Comparison of ENCODE assay signal across 8 cellular contexts in the genomic region with DNA sequence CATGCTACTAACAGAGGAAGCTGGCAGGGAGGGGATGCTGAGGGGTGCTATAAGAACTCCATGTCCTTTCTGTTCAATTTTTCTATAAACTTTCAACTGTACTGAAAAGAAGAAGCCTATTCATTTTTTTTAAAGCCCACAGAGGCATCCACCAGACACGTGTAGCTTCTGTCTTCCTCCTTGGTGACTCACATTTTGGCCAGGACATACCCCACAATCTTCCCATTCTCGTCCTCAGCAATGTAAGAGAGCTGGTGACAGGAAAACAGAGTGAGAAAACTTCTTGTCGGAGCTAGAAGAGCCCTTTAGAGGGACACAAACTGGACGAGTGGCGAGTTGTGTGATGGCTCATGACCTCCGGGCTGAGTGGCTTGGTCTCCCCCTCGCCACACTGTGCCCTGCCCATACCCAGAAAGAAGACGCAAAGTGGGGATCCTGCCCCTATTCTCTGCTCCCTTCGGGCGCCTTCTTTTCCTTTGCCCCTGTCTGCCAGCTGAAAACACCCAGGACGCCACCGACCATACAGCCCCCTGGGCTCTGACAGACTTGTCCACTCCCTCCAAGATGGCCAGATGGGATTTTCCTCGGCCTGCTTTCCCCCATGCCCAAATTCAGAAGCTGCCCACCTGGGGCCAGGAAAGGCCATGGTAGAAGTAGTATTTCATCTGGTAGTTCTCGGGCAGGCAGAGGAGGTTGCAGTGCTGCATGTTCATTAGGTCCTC. TPM values are rescaled to one million over a fixed set of nuclear protein-coding genes. Genes with fewer than 3 reads are reported as not detected.
DNase-seq lines count a peak whose midpoint lies in the region; ATAC-seq, FAIRE-seq and TF ChIP-seq lines count a peak whose summit lies in the region.

No MANE protein-coding gene starts in this region.

- no peak overlapping the region for H3K18ac ChIP-seq in H1 (ENCODE audit: extremely low read depth, low read length)
- H3K18ac ChIP-seq in neuronal stem cell (ENCODE audit: low read length) = no peak overlapping the region

- H3K79me2 ChIP-seq in H1 (ENCODE audit: control insufficient read depth in 1 of 2, insufficient read depth in 2 of 2, low read length in 2 of 2) = peaks cover 0 to 13% of the 10 kb centered on the region in 2 experiments; a peak in 2 of 4 replicates

- ATAC-seq in GM19395 (IDR thresholded peaks at IDR 0.05; ENCODE audit: unreplicated experiment) = no peak
- ATAC-seq in HG03135 (IDR thresholded peaks at IDR 0.05; ENCODE audit: unreplicated experiment) = no peak

- H3K14ac ChIP-seq in H1 (ENCODE audit: insufficient read length) (no peak overlapping the region), neuronal stem cell (ENCODE audit: low read length) (no peak overlapping the region)

- no peaks in the 10 kb centered on the region for H3K36me3 ChIP-seq in CD8-positive, alpha-beta memory T cell (ENCODE audit: insufficient read depth, low read length)
- H3K36me3 ChIP-seq in H1 (ENCODE audit: control insufficient read depth in 2 of 4, insufficient read depth in 4 of 4, low read length in 3 of 4) (peaks cover 0 to 10% (median 4%) of the 10 kb centered on the region in 4 experiments; a peak in 2 of 8 replicates), neuronal stem cell (replicated peaks in 1 of 2; ENCODE audit: control insufficient read depth in 2 of 2, insufficient read depth in 2 of 2, low read length in 2 of 2) (peaks cover 10 to 41% of the 10 kb centered on the region in 2 donors)

- no peak for TF ChIP-seq CTCF in NB4 (IDR thresholded peaks at IDR 0.05; ENCODE audit: low read depth, low read length)
- no peak for TF ChIP-seq CTCF in H1 (IDR thresholded peaks at IDR 0.05; ENCODE audit: control extremely low read depth in 1 of 3, insufficient read depth in 1 of 3, low read depth in 1 of 3, low read length in 3 of 3)

- peak overlapping the region; percentile 37 to 98 (median 86) for H3K27ac Mint-ChIP-seq in CD8-positive, alpha-beta memory T cell

- H4K91ac ChIP-seq in H1 (replicated peaks; ENCODE audit: insufficient read length, low read length) (no peak overlapping the region), neuronal stem cell (ENCODE audit: low read depth, low read length, poor library complexity) (no peak overlapping the region)

- H4K5ac ChIP-seq in H1 (ENCODE audit: insufficient read length, low read depth, low read length) = no peak overlapping the region

- peak overlapping the region; percentile 86 to 93 (median 88) for H3K4me3 Mint-ChIP-seq in CD8-positive, alpha-beta memory T cell

- no peak for TF ChIP-seq EP300 in H1 (IDR thresholded peaks at IDR 0.05; ENCODE audit: borderline replicate concordance in 1 of 2, low read depth in 2 of 2, low read length in 2 of 2)

- H4K8ac ChIP-seq in H1 (ENCODE audit: extremely low read depth, insufficient read depth, low read length) = no peak overlapping the region
- no peak overlapping the region for H4K8ac ChIP-seq in neuronal stem cell (ENCODE audit: low read depth, low read length)

- H2BK15ac ChIP-seq in H1 (ENCODE audit: low read length) = no peak overlapping the region
- H2BK15ac ChIP-seq in neuronal stem cell (ENCODE audit: low read length) = no peak overlapping the region

- no peak for FAIRE-seq in H1 (lab: Jason Lieb, UNC)

- H3K79me1 ChIP-seq in H1 (ENCODE audit: low read depth, low read length) = no peaks in the 10 kb centered on the region
- peaks cover 6% of the 10 kb centered on the region for H3K79me1 ChIP-seq in neuronal stem cell (ENCODE audit: low read depth, low read length)

- 59% methylated on average over 8 of the region's 14 CpGs; no CpG with 5 or more reads in 1 of the 2 experiments for WGBS in H1 (ENCODE audit: extremely low coverage in 1 of 2, insufficient coverage in 1 of 2, insufficient read length in 1 of 2, insufficient replicate concordance in 2 of 2, low coverage in 1 of 2, low lambda C conversion rate in 2 of 2, missing lambda C conversion rate in 1 of 2), 2 experiments
- WGBS in neuronal stem cell (ENCODE audit: extremely low coverage in 2 of 2, insufficient read length in 2 of 2, insufficient replicate concordance in 1 of 2), 2 donors = no CpG with 5 or more reads among the region's 14 CpGs

- no peaks in the 10 kb centered on the region for H3K27me3 ChIP-seq in CD8-positive, alpha-beta memory T cell (ENCODE audit: insufficient read depth, low read length, poor library complexity, severe bottlenecking)
- no peaks in the 10 kb centered on the region for H3K27me3 ChIP-seq in H1 (replicated peaks in 1 of 4; ENCODE audit: control insufficient read depth in 3 of 4, extremely low read depth in 1 of 4, insufficient read depth in 3 of 4, low read length in 3 of 4)
- H3K27me3 ChIP-seq in neuronal stem cell (ENCODE audit: control insufficient read depth in 3 of 3, insufficient read depth in 3 of 3, low read depth in 1 of 3, low read length in 3 of 3) = peaks cover 0 to 26% (median 0%) of the 10 kb centered on the region in 3 experiments

- H3K4me2 ChIP-seq in H1 (ENCODE audit: insufficient read depth in 1 of 2, low read depth in 2 of 2, low read length in 2 of 2) (peak overlapping the region; percentile 70 to 79), neuronal stem cell (ENCODE audit: insufficient read depth, low read length, poor library complexity, severe bottlenecking) (peak overlapping the region; percentile 62)

- no peak overlapping the region for H2AK5ac ChIP-seq in H1 (ENCODE audit: low read depth, low read length)
- H2AK5ac ChIP-seq in neuronal stem cell (ENCODE audit: low read depth, low read length) = no peak overlapping the region

- TF ChIP-seq POLR2A in NB4 (IDR thresholded peaks at IDR 0.05; ENCODE audit: extremely low read depth, insufficient read length) = no peak
- TF ChIP-seq POLR2A in H1 (IDR thresholded peaks at IDR 0.05; ENCODE audit: control extremely low read depth in 1 of 2, low read depth in 2 of 2, low read length in 2 of 2) = no peak

- peaks cover 9% of the 10 kb centered on the region for H3K4me1 ChIP-seq in CD8-positive, alpha-beta memory T cell (ENCODE audit: insufficient read depth, low read length)
- H3K4me1 ChIP-seq in H1 (replicated peaks in 1 of 4; ENCODE audit: control insufficient read depth in 3 of 4, insufficient read depth in 4 of 4, low read length in 3 of 4) = peaks cover 0 to 6% (median 3%) of the 10 kb centered on the region in 4 experiments; a peak in 5 of 7 replicates
- H3K4me1 ChIP-seq in neuronal stem cell (ENCODE audit: control insufficient read depth in 2 of 2, insufficient read depth in 1 of 2, low read depth in 1 of 2, low read length in 2 of 2) = peaks cover 0 to 4% of the 10 kb centered on the region in 2 donors

- H3K9me3 ChIP-seq in CD8-positive, alpha-beta memory T cell (ENCODE audit: low read length) = no peaks in the 10 kb centered on the region
- H3K9me3 ChIP-seq in H1 (ENCODE audit: insufficient read depth in 2 of 2, low read depth in 1 of 2, low read length in 1 of 2) = no peaks in the 10 kb centered on the region
- H3K9me3 ChIP-seq in neuronal stem cell (replicated peaks in 1 of 2; ENCODE audit: control insufficient read depth in 2 of 2, insufficient read depth in 1 of 2, low read depth in 1 of 2, low read length in 2 of 2) = no peaks in the 10 kb centered on the region

- no peak overlapping the region for H2BK5ac ChIP-seq in H1 (ENCODE audit: low read depth, low read length)
- peak overlapping the region; percentile 53 for H2BK5ac ChIP-seq in neuronal stem cell (ENCODE audit: low read length)

- H3K9ac ChIP-seq in H1 (replicated peaks in 1 of 4; ENCODE audit: extremely low read depth in 1 of 4, low read depth in 3 of 4, low read length in 3 of 4) = peak overlapping the region in 3 of 4 experiments; percentile 20 to 70 (median 51); a peak in 4 of 7 replicates
- H3K9ac ChIP-seq in neuronal stem cell (ENCODE audit: low read depth, low read length, poor library complexity) = peak overlapping the region; percentile 90

- H2BK12ac ChIP-seq in H1 (ENCODE audit: low read depth, low read length) = no peak overlapping the region
- no peak overlapping the region for H2BK12ac ChIP-seq in neuronal stem cell (ENCODE audit: low read length)

- H3K27ac ChIP-seq in CD8-positive, alpha-beta memory T cell (ENCODE audit: low read depth, low read length) = peak overlapping the region; percentile 38
- no peak overlapping the region for H3K27ac ChIP-seq in H1 (ENCODE audit: low read depth, low read length)
- H3K27ac ChIP-seq in neuronal stem cell (replicated peaks; ENCODE audit: low read length) = no peak overlapping the region

- no peak overlapping the region for H3K23ac ChIP-seq in H1 (ENCODE audit: insufficient read length)
- H3K23ac ChIP-seq in neuronal stem cell (ENCODE audit: low read depth, low read length, poor library complexity) = no peak overlapping the region

- peaks cover 0 to 3% of the 10 kb centered on the region in 2 experiments for H4K20me1 ChIP-seq in H1 (replicated peaks in 1 of 2; ENCODE audit: control insufficient read depth in 1 of 2, insufficient read depth in 2 of 2, low read length in 2 of 2)

- no peak for DNase-seq in CD8-positive, alpha-beta memory T cell
- peak; percentile 42 for DNase-seq in NB4 (ENCODE audit: low read depth)
- DNase-seq in H1 (ENCODE audit: low read depth in 1 of 2, low spot score in 2 of 2) = no peak
- DNase-seq in neuronal stem cell (ENCODE audit: low spot score) = no peak
- no peak for DNase-seq in activated effector memory CD4-positive, alpha-beta T cell treated with anti-CD3 and anti-CD28 coated beads, Interleukin-2, amount 50 U/mL, for 16 hours
- DNase-seq in NOMO-1 treated with DMSO at 0.1 percent for 48 hours (lab: John Stamatoyannopoulos, UW; ENCODE audit: unreplicated experiment) = no peak

- H2BK120ac ChIP-seq in H1 (replicated peaks; ENCODE audit: low read depth, low read length) (no peak overlapping the region), neuronal stem cell (ENCODE audit: low read depth, low read length) (no peak overlapping the region)

- H3K56ac ChIP-seq in H1 (replicated peaks; ENCODE audit: insufficient read length, low read depth, low read length) = no peak overlapping the region

- H3K23me2 ChIP-seq in H1 (ENCODE audit: low read depth, low read length) = 0 out of 2 replicates have a peak, but pooled peaks cover 2% of the 10 kb centered on the region

- H3K9me3 Mint-ChIP-seq in CD8-positive, alpha-beta memory T cell = no peaks in the 10 kb centered on the region

- no peak overlapping the region for H3K4ac ChIP-seq in H1 (replicated peaks; ENCODE audit: insufficient read length, low read depth, low read length)
- no peak overlapping the region for H3K4ac ChIP-seq in neuronal stem cell (ENCODE audit: low read length)

- H3K36me3 Mint-ChIP-seq in CD8-positive, alpha-beta memory T cell = peaks cover 3 to 31% (median 4%) of the 10 kb centered on the region in 3 donors

- peaks cover 25 to 33% (median 30%) of the 10 kb centered on the region in 3 donors for H3K4me1 Mint-ChIP-seq in CD8-positive, alpha-beta memory T cell

- no peak overlapping the region for H2BK20ac ChIP-seq in H1 (ENCODE audit: low read length)

- no peak overlapping the region for H2AFZ ChIP-seq in H1 (ENCODE audit: low read length)
- H2AFZ ChIP-seq in neuronal stem cell (ENCODE audit: low read length) = no peak overlapping the region

- POLR2A ChIA-PET in CD8-positive, alpha-beta memory T cell (lab: Charles Lee) = interaction anchor here (0.9 to 1.1 kb wide), 3 partner anchors 13 to 27 kb away, joined by 3 read pairs; no protein-coding TSS in a partner anchor
- POLR2A ChIA-PET in H1 (lab: Charles Lee; ENCODE audit: partially characterized antibody) = interaction anchor here (1.2 to 18.9 kb wide), 6 partner anchors 10 to 334 kb away, joined by 3 to 231 read pairs (median 8); a partner anchor contains a TSS

- peak overlapping the region; percentile 43 for H3K4me3 ChIP-seq in CD8-positive, alpha-beta memory T cell (ENCODE audit: low read length)
- H3K4me3 ChIP-seq in NB4 (ENCODE audit: low read depth, low read length) = peak overlapping the region; percentile 88
- H3K4me3 ChIP-seq in H1 (ENCODE audit: extremely low read depth in 1 of 4, insufficient read depth in 2 of 4, low read depth in 3 of 4, low read length in 4 of 4) = peak overlapping the region; percentile 57 to 87 (median 66)
- peak overlapping the region; percentile 75 to 93 for H3K4me3 ChIP-seq in neuronal stem cell (ENCODE audit: low read length in 2 of 2)

- H3K27me3 Mint-ChIP-seq in CD8-positive, alpha-beta memory T cell = peaks cover 0 to 6% of the 10 kb centered on the region in 2 donors

- TF ChIP-seq RAD21 in H1 (IDR thresholded peaks at IDR 0.05 in 1 of 2, conservative IDR thresholded peaks at IDR 0.05 in 1 of 2; ENCODE audit: low read depth in 2 of 2, low read length in 2 of 2) = no peak

- CTCF ChIA-PET in CD8-positive, alpha-beta memory T cell (lab: Charles Lee) = interaction anchor here (0.7 to 2.1 kb wide), 4 partner anchors 9 to 22 kb away, joined by 3 to 10 read pairs (median 3); no protein-coding TSS in a partner anchor
- CTCF ChIA-PET in H1 (lab: Charles Lee; ENCODE audit: partially characterized antibody) = interaction anchor here (1.1 to 19.6 kb wide), 3 partner anchors 9 to 25 kb away, joined by 3 to 272 read pairs (median 4); a partner anchor contains a TSS

RNA-seq across cellular contexts. Expression of a gene that starts 0.9 kb away (rescaled TPM):
- total RNA-seq in CD8-positive, alpha-beta memory T cell = 100 to 1,000 TPM; 160 to 162 TPM
- polyA plus RNA-seq in CD8-positive, alpha-beta memory T cell = 105 TPM
- 98.1 and 98.8 TPM in 2 replicates for total RNA-seq in H1 (2021; fragmentation: NEBNext Ultra II Directional; extraction: Animal tissue kit (Norgen Biotek cat#: 25700))
- polyA plus RNA-seq in H1 (2011; rRNA removed) = 80.4 and 119 TPM in 2 replicates
- polyA plus RNA-seq in H1 (2011; cell fraction: cytosol; rRNA removed) = 119 TPM
- 118 TPM for polyA plus RNA-seq in H1 (2011; cell fraction: nucleus; rRNA removed)
- 97.2 to 140 TPM (median 123 TPM) in 4 replicates for polyA plus RNA-seq in H1 (2012, experiment 1 of 2)
- polyA plus RNA-seq in H1 (2012, experiment 2 of 2) = 131 TPM
- polyA plus RNA-seq in H1 (2013, experiment 1 of 2) = 119 TPM
- 110 TPM for polyA plus RNA-seq in H1 (2013, experiment 2 of 2)
- 52.7 and 54.6 TPM in 2 replicates for polyA minus RNA-seq in H1 (2011; rRNA and poly(A)+ RNA removed)
- polyA minus RNA-seq in H1 (2011; cell fraction: cytosol; rRNA and poly(A)+ RNA removed) = 42.9 TPM
- polyA minus RNA-seq in H1 (2011; cell fraction: nucleus; rRNA and poly(A)+ RNA removed) = 50.2 TPM
- polyA plus RNA-seq in neuronal stem cell (2013, experiment 1 of 2) = 94.9 TPM
- 91.4 TPM for polyA plus RNA-seq in neuronal stem cell (2013, experiment 2 of 2)

RNA-seq across cellular contexts. Expression of a gene that starts 7.8 kb away (rescaled TPM):
- total RNA-seq in CD8-positive, alpha-beta memory T cell = 100 to 1,000 TPM; 124 to 133 TPM
- polyA plus RNA-seq in CD8-positive, alpha-beta memory T cell = 116 TPM
- 25.9 and 26.0 TPM in 2 replicates for total RNA-seq in H1 (2021; fragmentation: NEBNext Ultra II Directional; extraction: Animal tissue kit (Norgen Biotek cat#: 25700))
- polyA plus RNA-seq in H1 (2011; rRNA removed) = 23.9 and 42.4 TPM in 2 replicates
- 27.6 TPM for polyA plus RNA-seq in H1 (2011; cell fraction: cytosol; rRNA removed)
- polyA plus RNA-seq in H1 (2011; cell fraction: nucleus; rRNA removed) = 149 TPM
- 10.6 to 29.1 TPM (median 24.4 TPM) in 4 replicates for polyA plus RNA-seq in H1 (2012, experiment 1 of 2)
- 21.7 TPM for polyA plus RNA-seq in H1 (2012, experiment 2 of 2)
- polyA plus RNA-seq in H1 (2013, experiment 1 of 2) = 27.8 TPM
- polyA plus RNA-seq in H1 (2013, experiment 2 of 2) = 26.3 TPM
- polyA minus RNA-seq in H1 (2011; rRNA and poly(A)+ RNA removed) = 9.9 and 11.1 TPM in 2 replicates
- polyA minus RNA-seq in H1 (2011; cell fraction: cytosol; rRNA and poly(A)+ RNA removed) = 32.3 TPM
- 31.3 TPM for polyA minus RNA-seq in H1 (2011; cell fraction: nucleus; rRNA and poly(A)+ RNA removed)
- polyA plus RNA-seq in neuronal stem cell (2013, experiment 1 of 2) = 5.4 TPM
- 4.9 TPM for polyA plus RNA-seq in neuronal stem cell (2013, experiment 2 of 2)

RNA-seq across cellular contexts. Expression of a gene that starts 10.5 kb away (rescaled TPM):
- total RNA-seq in CD8-positive, alpha-beta memory T cell = 1 to 10 TPM; 3.5 to 4.6 TPM
- not detected for polyA plus RNA-seq in CD8-positive, alpha-beta memory T cell
- total RNA-seq in H1 (2021; fragmentation: NEBNext Ultra II Directional; extraction: Animal tissue kit (Norgen Biotek cat#: 25700)) = 11.9 and 12.4 TPM in 2 replicates
- 21.8 and 26.5 TPM in 2 replicates for polyA plus RNA-seq in H1 (2011; rRNA removed)
- 27.0 TPM for polyA plus RNA-seq in H1 (2011; cell fraction: cytosol; rRNA removed)
- polyA plus RNA-seq in H1 (2011; cell fraction: nucleus; rRNA removed) = 34.6 TPM
- 10.0 to 21.2 TPM (median 17.8 TPM) in 4 replicates for polyA plus RNA-seq in H1 (2012, experiment 1 of 2)
- polyA plus RNA-seq in H1 (2012, experiment 2 of 2) = 7.8 TPM
- 6.4 TPM for polyA plus RNA-seq in H1 (2013, experiment 1 of 2)
- 4.9 TPM for polyA plus RNA-seq in H1 (2013, experiment 2 of 2)
- polyA minus RNA-seq in H1 (2011; rRNA and poly(A)+ RNA removed) = 5.5 and 9.2 TPM in 2 replicates
- 4.0 TPM for polyA minus RNA-seq in H1 (2011; cell fraction: cytosol; rRNA and poly(A)+ RNA removed)
- polyA minus RNA-seq in H1 (2011; cell fraction: nucleus; rRNA and poly(A)+ RNA removed) = 6.6 TPM
- 4.8 TPM for polyA plus RNA-seq in neuronal stem cell (2013, experiment 1 of 2)
- 4.7 TPM for polyA plus RNA-seq in neuronal stem cell (2013, experiment 2 of 2)

RNA-seq across cellular contexts. Expression of a gene that starts 29.4 kb away (rescaled TPM):
- total RNA-seq in CD8-positive, alpha-beta memory T cell = not detected
- not detected for polyA plus RNA-seq in CD8-positive, alpha-beta memory T cell
- total RNA-seq in H1 (2021; fragmentation: NEBNext Ultra II Directional; extraction: Animal tissue kit (Norgen Biotek cat#: 25700)) = not detected in 2 replicates
- polyA plus RNA-seq in H1 (2011; rRNA removed) = 0.08 and 0.09 TPM in 2 replicates
- 0.06 TPM for polyA plus RNA-seq in H1 (2011; cell fraction: cytosol; rRNA removed)
- polyA plus RNA-seq in H1 (2011; cell fraction: nucleus; rRNA removed) = 0.14 TPM
- polyA plus RNA-seq in H1 (2012, experiment 1 of 2) = 0.25 to 0.54 TPM (median 0.35 TPM) in 3 of 4 replicates, not detected in the other
- 0.14 TPM for polyA plus RNA-seq in H1 (2012, experiment 2 of 2)
- 0.10 TPM for polyA plus RNA-seq in H1 (2013, experiment 1 of 2)
- 0.13 TPM for polyA plus RNA-seq in H1 (2013, experiment 2 of 2)
- 0.15 TPM in 1 of 2 replicates, not detected in the other for polyA minus RNA-seq in H1 (2011; rRNA and poly(A)+ RNA removed)
- not detected for polyA minus RNA-seq in H1 (2011; cell fraction: cytosol; rRNA and poly(A)+ RNA removed)
- not detected for polyA minus RNA-seq in H1 (2011; cell fraction: nucleus; rRNA and poly(A)+ RNA removed)
- polyA plus RNA-seq in neuronal stem cell (2013, experiment 1 of 2) = not detected
- not detected for polyA plus RNA-seq in neuronal stem cell (2013, experiment 2 of 2)

RNA-seq across cellular contexts. Expression of a gene that starts 37.7 kb away (rescaled TPM):
- total RNA-seq in CD8-positive, alpha-beta memory T cell = 100 to 1,000 TPM; 152 to 156 TPM
- 12.4 TPM for polyA plus RNA-seq in CD8-positive, alpha-beta memory T cell
- 117 and 120 TPM in 2 replicates for total RNA-seq in H1 (2021; fragmentation: NEBNext Ultra II Directional; extraction: Animal tissue kit (Norgen Biotek cat#: 25700))
- polyA plus RNA-seq in H1 (2011; rRNA removed) = 24.9 and 44.8 TPM in 2 replicates
- polyA plus RNA-seq in H1 (2011; cell fraction: cytosol; rRNA removed) = 19.1 TPM
- 58.3 TPM for polyA plus RNA-seq in H1 (2011; cell fraction: nucleus; rRNA removed)
- polyA plus RNA-seq in H1 (2012, experiment 1 of 2) = 68.3 to 93.0 TPM (median 82.4 TPM) in 4 replicates
- 84.1 TPM for polyA plus RNA-seq in H1 (2012, experiment 2 of 2)
- 56.8 TPM for polyA plus RNA-seq in H1 (2013, experiment 1 of 2)
- 47.2 TPM for polyA plus RNA-seq in H1 (2013, experiment 2 of 2)
- polyA minus RNA-seq in H1 (2011; rRNA and poly(A)+ RNA removed) = 20.7 TPM in 2 replicates
- polyA minus RNA-seq in H1 (2011; cell fraction: cytosol; rRNA and poly(A)+ RNA removed) = 67.4 TPM
- polyA minus RNA-seq in H1 (2011; cell fraction: nucleus; rRNA and poly(A)+ RNA removed) = 37.2 TPM
- 37.0 TPM for polyA plus RNA-seq in neuronal stem cell (2013, experiment 1 of 2)
- 39.4 TPM for polyA plus RNA-seq in neuronal stem cell (2013, experiment 2 of 2)
